26 cellular contexts compared by ENCODE assay signal in genomic region chrX:625137-625691, GRCh38. TPM values are rescaled to one million over a fixed set of nuclear protein-coding genes. Genes with fewer than 3 reads are reported as not detected.
"Had no signal": no experiment of that assay in that cellular context is flagged by ENCODE, and none has a peak within 500 bp of the region (broad histone marks: within the 10 kb centered on the region; RNA-seq: fewer than 3 reads in every experiment).

No MANE protein-coding gene starts in this region.

- H3K36me3 ChIP-seq: left lung, neural progenitor cell, ovary, tibial nerve, vagina had no signal

- H3K9ac ChIP-seq: neural progenitor cell had no signal

- H3K4me3 ChIP-seq: left lung, ovary, psoas muscle, vagina had no signal

- FAIRE-seq: kidney, TTC549 had no signal

- H3K4me1 ChIP-seq: psoas muscle had no signal

- H3K27ac ChIP-seq: epithelial cell of prostate, left lung, neural progenitor cell, ovary, psoas muscle, tibial nerve, vagina had no signal

- DNase-seq: activated CD4-positive, alpha-beta T cell treated with anti-CD3 and anti-CD28 coated beads for 36 hours; activated CD4-positive, alpha-beta T cell treated with anti-CD3 and anti-CD28 coated beads, Interleukin-2, amount 50 U/mL, for 48 hours; activated gamma-delta T cell treated with Interleukin-2 at 50 U/mL for 16 hours; activated naive CD8-positive, alpha-beta T cell treated with anti-CD3 and anti-CD28 coated beads, Interleukin-2, amount 10 ng/mL, durations not matched to agents 7 days and 5 days; activated T-cell treated with anti-CD3 and anti-CD28 coated beads for 4 hours; amygdala; effector memory CD8-positive, alpha-beta T cell; foreskin melanocyte; kidney; left lung; mammary epithelial cell; naive B cell; ovary; psoas muscle; right cardiac atrium; stimulated activated CD4-positive, alpha-beta T cell treated with anti-CD3 and anti-CD28 coated beads, Interleukin-2, amount 100 ng/mL, for 24 hours; stimulated activated naive CD8-positive, alpha-beta T cell treated with anti-CD3 and anti-CD28 coated beads, Interleukin-15, Interleukin-2, amounts not matched to agents 100 U/mL and 50 U/mL, for 24 hours had no signal

- H3K9me3 ChIP-seq: left lung, ovary, psoas muscle, tibial nerve, vagina had no signal

- H2AFZ ChIP-seq: neural progenitor cell had no signal

- H3K27me3 ChIP-seq: ovary, vagina had no signal

RNA-seq across cellular contexts. Expression of gene SHOX, which starts 5.4 kb away (rescaled TPM):
- total RNA-seq: activated CD4-positive, alpha-beta T cell treated with anti-CD3 and anti-CD28 coated beads for 36 hours; activated naive CD8-positive, alpha-beta T cell treated with anti-CD3 and anti-CD28 coated beads, Interleukin-2, amount 10 ng/mL, durations not matched to agents 7 days and 5 days; activated T-helper 1 cell treated with anti-CD3 and anti-CD28 coated beads, Interleukin-12 subunit alpha, Interleukin-12 subunit beta, Interleukin-2, Interleukin-4 antibody, amounts not matched to agents 30 ng/mL and 10 ng/mL and 1 ng/mL, durations not matched to agents 14 hours and 24 hours and 36 hours; dermis microvascular lymphatic vessel endothelial cell; fibroblast of lung; kidney; left lung; mammary epithelial cell; mononuclear cell; psoas muscle; right cardiac atrium; vagina had no signal
- polyA plus RNA-seq: fibroblast of lung, mammary epithelial cell, ovary, right cardiac atrium had no signal
